In genomic region chr13:110418944-110419343, GRCh38 we compare ENCODE assay signal across 14 cellular contexts.
DNase-seq lines count a peak whose midpoint lies in the region; ATAC-seq, FAIRE-seq and TF ChIP-seq lines count a peak whose summit lies in the region.
"Had no signal": no experiment of that assay in that cellular context is flagged by ENCODE, and none has a peak within 500 bp of the region (broad histone marks: within the 10 kb centered on the region; RNA-seq: fewer than 3 reads in every experiment).

No MANE protein-coding gene starts in this region.

- H3K36me3 ChIP-seq in breast epithelium = no peaks in the 10 kb centered on the region
- peaks cover 3% of the 10 kb centered on the region for H3K36me3 ChIP-seq in muscle layer of colon (ENCODE audit: insufficient read depth, low read length)

- DNase-seq in breast epithelium (ENCODE audit: low spot score in 2 of 2) (no peak), MCF 10A (ENCODE audit: unreplicated experiment) (no peak), epithelial cell of proximal tubule (ENCODE audit: low read depth) (no peak), urothelium cell line (ENCODE audit: low spot score) (peak; percentile 25), G401 (ENCODE audit: low spot score) (no peak), DMS53 (lab: John Stamatoyannopoulos, UW) (no peak)
- DNase-seq in stimulated activated effector memory CD8-positive, alpha-beta T cell treated with anti-CD3 and anti-CD28 coated beads, Interleukin-12 subunit alpha, Interleukin-12 subunit beta, amount 100 ng/mL, for 72 hours (ENCODE audit: low spot score in 2 of 2) = no peak
- DNase-seq: 8988T; activated CD4-positive, alpha-beta memory T cell treated with anti-CD3 and anti-CD28 coated beads, Interleukin-2, amount 10 ng/mL, durations not matched to agents 7 days and 5 days; naive thymus-derived CD4-positive, alpha-beta T cell; stimulated activated CD4-positive, alpha-beta T cell treated with anti-CD3 and anti-CD28 coated beads, Interleukin-2, amount 100 ng/mL, for 48 hours had no signal

- BruUV-seq in MCF 10A (replicated peaks; lab: Mats Ljungman, UMichigan) = no TSS peak

- H3K27ac ChIP-seq in breast epithelium (peak overlapping the region; percentile 70 to 80), muscle layer of colon (ENCODE audit: low read depth, low read length) (peak overlapping the region; percentile 85)

- H3K4me1 Mint-ChIP-seq in MCF 10A (ENCODE audit: insufficient read depth, unreplicated experiment) = peaks cover 37% of the 10 kb centered on the region
- H3K4me1 Mint-ChIP-seq in stimulated activated effector memory CD8-positive, alpha-beta T cell treated with anti-CD3 and anti-CD28 coated beads, Interleukin-12 subunit alpha, Interleukin-12 subunit beta, amount 100 ng/mL, for 72 hours = peaks cover 7% of the 10 kb centered on the region

- no peak overlapping the region for H3K4me3 ChIP-seq in breast epithelium
- H3K4me3 ChIP-seq in epithelial cell of proximal tubule (ENCODE audit: low read depth, low read length) = peak overlapping the region; percentile 19
- no peak overlapping the region for H3K4me3 ChIP-seq in muscle layer of colon (ENCODE audit: low read depth in 1 of 2, low read length in 2 of 2)

- H3K36me3 Mint-ChIP-seq in MCF 10A (ENCODE audit: insufficient read depth, unreplicated experiment) = no peaks in the 10 kb centered on the region
- no peaks in the 10 kb centered on the region for H3K36me3 Mint-ChIP-seq in stimulated activated effector memory CD8-positive, alpha-beta T cell treated with anti-CD3 and anti-CD28 coated beads, Interleukin-12 subunit alpha, Interleukin-12 subunit beta, amount 100 ng/mL, for 72 hours
- H3K36me3 Mint-ChIP-seq: naive thymus-derived CD4-positive, alpha-beta T cell had no signal

- no peak for TF ChIP-seq CTCF in breast epithelium (IDR thresholded peaks at IDR 0.05)
- no peak for TF ChIP-seq CTCF in MCF 10A (IDR thresholded peaks at IDR 0.05; ENCODE audit: unreplicated experiment)
- TF ChIP-seq CTCF in epithelial cell of proximal tubule (conservative IDR thresholded peaks at IDR 0.05; ENCODE audit: low read depth, low read length) = no peak

- no peaks in the 10 kb centered on the region for H3K27me3 Mint-ChIP-seq in MCF 10A (ENCODE audit: insufficient read depth, unreplicated experiment)

- intact Hi-C loops in breast epithelium (cut with DNase I; ENCODE audit: low total_unique reads) = loop anchor here (10.0 kb wide), 1 partner anchor 194 kb away; no protein-coding TSS in a partner anchor
- intact Hi-C loops in MCF 10A (cut with micrococcal nuclease) = no loop called here

- ATAC-seq in stimulated activated effector memory CD8-positive, alpha-beta T cell treated with anti-CD3 and anti-CD28 coated beads, Interleukin-12 subunit alpha, Interleukin-12 subunit beta, amount 100 ng/mL, for 72 hours = no peak
- ATAC-seq: naive thymus-derived CD4-positive, alpha-beta T cell had no signal

- FAIRE-seq in urothelium cell line (lab: Jason Lieb, UNC) = no peak
- FAIRE-seq: HTR-8/SVneo had no signal

- H3K27ac Mint-ChIP-seq in MCF 10A (ENCODE audit: low read depth, unreplicated experiment) = no peak overlapping the region
- H3K27ac Mint-ChIP-seq in stimulated activated effector memory CD8-positive, alpha-beta T cell treated with anti-CD3 and anti-CD28 coated beads, Interleukin-12 subunit alpha, Interleukin-12 subunit beta, amount 100 ng/mL, for 72 hours = no peak overlapping the region
- H3K27ac Mint-ChIP-seq: activated CD4-positive, alpha-beta memory T cell treated with anti-CD3 and anti-CD28 coated beads, Interleukin-2, amount 10 ng/mL, durations not matched to agents 7 days and 5 days; activated T-helper 2 cell treated with anti-CD3 and anti-CD28 coated beads, Interferon-gamma antibody, Interleukin-2, Interleukin-4, amounts not matched to agents 10 μg/mL and 5 μg/mL and 100 μg/mL, durations not matched to agents 14 hours and 24 hours and 36 hours; naive thymus-derived CD4-positive, alpha-beta T cell had no signal

- H3K9me3 Mint-ChIP-seq in MCF 10A (ENCODE audit: unreplicated experiment) = peaks cover 7% of the 10 kb centered on the region
- no peaks in the 10 kb centered on the region for H3K9me3 Mint-ChIP-seq in stimulated activated effector memory CD8-positive, alpha-beta T cell treated with anti-CD3 and anti-CD28 coated beads, Interleukin-12 subunit alpha, Interleukin-12 subunit beta, amount 100 ng/mL, for 72 hours
- H3K9me3 Mint-ChIP-seq: activated CD4-positive, alpha-beta memory T cell treated with anti-CD3 and anti-CD28 coated beads, Interleukin-2, amount 10 ng/mL, durations not matched to agents 7 days and 5 days; activated T-helper 2 cell treated with anti-CD3 and anti-CD28 coated beads, Interferon-gamma antibody, Interleukin-2, Interleukin-4, amounts not matched to agents 10 μg/mL and 5 μg/mL and 100 μg/mL, durations not matched to agents 14 hours and 24 hours and 36 hours had no signal

- POLR2A ChIA-PET in MCF 10A (lab: Yijun Ruan, JAX) = no interaction called here

- peaks cover 0 to 7% of the 10 kb centered on the region in 2 donors for H3K4me1 ChIP-seq in breast epithelium
- H3K4me1 ChIP-seq in muscle layer of colon (ENCODE audit: insufficient read depth, low read length) = peaks cover 51% of the 10 kb centered on the region

- H3K27me3 ChIP-seq in breast epithelium (no peaks in the 10 kb centered on the region), muscle layer of colon (ENCODE audit: control insufficient read depth in 1 of 2, insufficient read depth in 2 of 2, low read length in 2 of 2) (no peaks in the 10 kb centered on the region)

- H3K9me3 ChIP-seq in breast epithelium = no peaks in the 10 kb centered on the region
- no peaks in the 10 kb centered on the region for H3K9me3 ChIP-seq in muscle layer of colon (ENCODE audit: low read length)

- in situ Hi-C loops in G401 (cut with HindIII; ENCODE audit: low sequenced_read_pairs) = no loop called here

- H3K4me3 Mint-ChIP-seq in MCF 10A (ENCODE audit: unreplicated experiment) = no peak overlapping the region
- H3K4me3 Mint-ChIP-seq in stimulated activated effector memory CD8-positive, alpha-beta T cell treated with anti-CD3 and anti-CD28 coated beads, Interleukin-12 subunit alpha, Interleukin-12 subunit beta, amount 100 ng/mL, for 72 hours = no peak overlapping the region
- H3K4me3 Mint-ChIP-seq: activated CD4-positive, alpha-beta memory T cell treated with anti-CD3 and anti-CD28 coated beads, Interleukin-2, amount 10 ng/mL, durations not matched to agents 7 days and 5 days; naive thymus-derived CD4-positive, alpha-beta T cell had no signal

- CTCF ChIA-PET in MCF 10A (lab: Yijun Ruan, JAX) = interaction anchor here (0.8 kb wide), 1 partner anchor 197 kb away, joined by 3 read pairs; no protein-coding TSS in a partner anchor

- no peak for TF ChIP-seq POLR2A in breast epithelium (IDR thresholded peaks at IDR 0.05)

- no peak overlapping the region for H3K9ac ChIP-seq in muscle layer of colon (ENCODE audit: low read length)
